9 cellular contexts compared by ENCODE assay signal in the genomic region with DNA sequence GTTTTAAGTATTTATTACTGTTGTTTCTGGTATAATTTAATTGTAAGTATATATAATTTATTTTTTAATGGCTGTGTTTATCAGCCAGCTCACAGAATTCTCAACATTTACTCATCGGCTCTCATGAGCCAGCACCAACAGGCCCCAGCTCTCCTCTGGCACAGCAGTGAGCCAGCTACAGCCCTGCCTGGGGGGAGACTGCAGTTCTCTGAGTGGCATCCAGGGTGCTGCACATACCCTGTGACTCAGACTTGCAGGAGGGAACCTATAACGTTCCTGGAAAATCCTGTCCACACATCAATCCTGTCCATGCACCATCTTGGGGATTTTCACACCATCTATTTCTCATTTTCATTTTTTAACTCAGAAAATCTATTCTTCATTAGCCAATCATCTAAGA. TPM values are rescaled to one million over a fixed set of nuclear protein-coding genes. Genes with fewer than 3 reads are reported as not detected.
DNase-seq lines count a peak whose midpoint lies in the region; ATAC-seq, FAIRE-seq and TF ChIP-seq lines count a peak whose summit lies in the region.
"Had no signal": no experiment of that assay in that cellular context is flagged by ENCODE, and none has a peak within 500 bp of the region (broad histone marks: within the 10 kb centered on the region; RNA-seq: fewer than 3 reads in every experiment).

No MANE protein-coding gene starts in this region.

- H3K27me3 ChIP-seq in rectal smooth muscle tissue (ENCODE audit: control insufficient read depth, insufficient read depth, low read length), result no peaks in the 10 kb centered on the region

- ATAC-seq in HG03460 (IDR thresholded peaks at IDR 0.05; ENCODE audit: unreplicated experiment), result no peak

- TF ChIP-seq CTCF in epithelial cell of proximal tubule (conservative IDR thresholded peaks at IDR 0.05; ENCODE audit: low read depth, low read length), result peak; percentile 27

- H3K4me1 ChIP-seq in rectal smooth muscle tissue (ENCODE audit: control insufficient read depth, insufficient read depth, low read length), result peaks cover 15% of the 10 kb centered on the region

- peak; percentile 5 for FAIRE-seq in RCC 7860 (lab: Jason Lieb, UNC)

- H3K36me3 ChIP-seq in rectal smooth muscle tissue (ENCODE audit: control insufficient read depth, insufficient read depth, low read length), result no peaks in the 10 kb centered on the region

- H3K4me3 ChIP-seq in epithelial cell of proximal tubule (ENCODE audit: low read depth, low read length) (no peak overlapping the region), rectal smooth muscle tissue (ENCODE audit: low read length) (no peak overlapping the region)

- DNase-seq in H4 (ENCODE audit: low spot score) (peak; percentile 63), RCC 7860 (ENCODE audit: low spot score) (peak; percentile 51), epithelial cell of proximal tubule (ENCODE audit: low read depth) (no peak), hepatic stellate cell (ENCODE audit: low spot score) (no peak), SW480 (ENCODE audit: low spot score) (no peak)
- DNase-seq: activated naive CD4-positive, alpha-beta T cell; GDM1 had no signal

- no peak overlapping the region for H3K9ac ChIP-seq in rectal smooth muscle tissue (ENCODE audit: low read length)

- H3K27ac ChIP-seq in rectal smooth muscle tissue (ENCODE audit: low read depth, low read length), result peak overlapping the region; percentile 86

RNA-seq across cellular contexts. Expression of a gene that starts 36.5 kb away (rescaled TPM):
- 0.17 TPM in 1 of 2 replicates, not detected in the other for total RNA-seq in H4 (2014; rRNA removed; shearing (Covaris generic))
- total RNA-seq in epithelial cell of proximal tubule, result 0.35 and 0.43 TPM in 2 replicates

Comparison
In these comparisons a context has a peak if more than half of its experiments do, and no peak if none do; other contexts are left out.
1. DNase-seq: peak in H4 (single experiment) and RCC 7860 (single experiment); none in epithelial cell of proximal tubule (single experiment), hepatic stellate cell (single experiment) and SW480 (single experiment).